25 cellular contexts compared by ENCODE assay signal in the genomic region with DNA sequence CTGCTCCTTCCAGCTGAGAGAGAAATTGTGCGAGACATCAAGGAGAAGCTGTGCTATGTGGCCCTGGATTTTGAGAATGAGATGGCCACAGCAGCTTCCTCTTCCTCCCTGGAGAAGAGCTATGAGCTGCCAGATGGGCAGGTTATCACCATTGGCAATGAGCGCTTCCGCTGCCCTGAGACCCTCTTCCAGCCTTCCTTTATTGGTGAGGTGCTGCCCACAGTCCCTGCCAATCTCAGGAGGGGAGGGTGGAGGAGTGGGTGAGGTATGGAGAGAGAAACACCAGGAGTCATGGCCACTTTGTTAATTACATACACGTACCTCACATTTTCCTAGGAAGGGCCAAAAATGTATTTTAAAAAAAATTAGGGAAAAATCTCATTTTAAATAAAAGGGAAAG. TPM values are rescaled to one million over a fixed set of nuclear protein-coding genes. Genes with fewer than 3 reads are reported as not detected.
"Had no signal": no experiment of that assay in that cellular context is flagged by ENCODE, and none has a peak within 500 bp of the region (broad histone marks: within the 10 kb centered on the region; RNA-seq: fewer than 3 reads in every experiment).

No MANE protein-coding gene starts in this region.

- ATAC-seq: body of pancreas; heart right ventricle; naive thymus-derived CD8-positive, alpha-beta T cell; right lobe of liver; stimulated activated memory B cell treated with anti-CD40 and anti-IgM and Interleukin-4, amounts not matched to agents 10 μg/mL and 1 μg/mL and 100 μg/mL, for 72 hours; stimulated activated naive CD8-positive, alpha-beta T cell treated with anti-CD3 and anti-CD28 coated beads, Interleukin-15, amount 100 ng/mL, for 72 hours; WTC11 had no signal

- H3K4me1 ChIP-seq: adrenal gland, body of pancreas, colonic mucosa, heart right ventricle, right lobe of liver, thyroid gland had no signal

- H3K27ac ChIP-seq: adrenal gland, body of pancreas, colonic mucosa, dorsolateral prefrontal cortex, heart right ventricle, right lobe of liver, skin epidermis, thyroid gland had no signal

- H3K9me3 ChIP-seq: adrenal gland, body of pancreas, colonic mucosa, heart right ventricle, right lobe of liver, thyroid gland had no signal

- H3K27me3 ChIP-seq: body of pancreas, colonic mucosa, right lobe of liver, thyroid gland had no signal

- H3K36me3 ChIP-seq: adrenal gland, colonic mucosa, heart right ventricle, right lobe of liver, thyroid gland had no signal

- H3K4me3 ChIP-seq: adrenal gland, body of pancreas, colonic mucosa, dorsolateral prefrontal cortex, heart right ventricle, right lobe of liver, skin epidermis, thyroid gland had no signal

- DNase-seq: activated CD4-positive, alpha-beta T cell treated with anti-CD3 and anti-CD28 coated beads, Interleukin-2, amount 50 U/mL, for 1 hour; activated effector memory CD4-positive, alpha-beta T cell treated with anti-CD3 and anti-CD28 coated beads, Interleukin-2, amount 50 U/mL, for 16 hours; activated naive CD4-positive, alpha-beta T cell treated with anti-CD3 and anti-CD28 coated beads for 36 hours; activated naive CD8-positive, alpha-beta T cell treated with anti-CD3 and anti-CD28 coated beads for 36 hours; activated T-cell treated with anti-CD3 and anti-CD28 coated beads, Interleukin-2, amount 50 U/mL, for 1 hour; adrenal gland; body of pancreas; cerebellar nuclear complex; colonic mucosa; dorsolateral prefrontal cortex; effector memory CD4-positive, alpha-beta T cell; foreskin fibroblast; heart right ventricle; naive thymus-derived CD8-positive, alpha-beta T cell; occipital lobe; right lobe of liver; stimulated activated CD4-positive, alpha-beta T cell treated with anti-CD3 and anti-CD28 coated beads, Interleukin-4, amount 100 ng/mL, for 24 hours; stimulated activated naive CD8-positive, alpha-beta T cell treated with anti-CD3 and anti-CD28 coated beads, Interleukin-15, amount 100 ng/mL, for 72 hours; T-helper 1 cell; thyroid gland had no signal

RNA-seq across cellular contexts. Expression of gene ACTG2, which starts 21.9 kb away (rescaled TPM):
- total RNA-seq: activated naive CD4-positive, alpha-beta T cell treated with anti-CD3 and anti-CD28 coated beads for 36 hours; endothelial cell of umbilical vein; naive thymus-derived CD8-positive, alpha-beta T cell; neural crest cell had no signal
- polyA plus RNA-seq: endothelial cell of umbilical vein had no signal
